ENCODE assay signal across 25 cellular contexts in the genomic region with DNA sequence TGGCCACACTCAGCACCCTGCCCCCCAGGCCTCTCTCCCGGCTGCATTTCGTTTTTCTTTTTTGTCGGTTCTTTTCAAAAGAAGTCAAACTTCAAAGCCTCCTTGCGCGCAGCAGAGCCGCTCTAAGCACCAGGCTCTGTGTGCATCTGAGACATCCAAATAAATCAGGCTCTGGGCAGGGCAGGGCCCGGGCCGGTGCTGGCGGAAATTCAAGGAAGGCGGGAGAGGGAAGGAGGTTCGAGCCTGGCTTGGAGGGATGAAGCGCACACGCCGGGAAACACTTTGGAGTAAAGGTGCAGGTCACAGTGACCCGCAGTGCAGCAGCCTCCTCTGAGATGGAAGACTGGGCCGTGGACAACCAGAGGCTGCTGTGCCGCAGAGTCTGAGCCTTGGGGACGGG. TPM values are rescaled to one million over a fixed set of nuclear protein-coding genes. Genes with fewer than 3 reads are reported as not detected.
"Had no signal": no experiment of that assay in that cellular context is flagged by ENCODE, and none has a peak within 500 bp of the region (broad histone marks: within the 10 kb centered on the region; RNA-seq: fewer than 3 reads in every experiment).

No MANE protein-coding gene starts in this region.

- H3K27ac Mint-ChIP-seq: activated B cell treated with CpG ODN at 0.5 μM for 24 hours; activated CD4-positive, alpha-beta T cell treated with anti-CD3 and anti-CD28 coated beads, Interleukin-2, amount 10 ng/mL, durations not matched to agents 24 days and 14 days; activated CD8-positive, alpha-beta memory T cell treated with anti-CD3 and anti-CD28 coated beads, Interleukin-2, amount 10 ng/mL, durations not matched to agents 7 days and 5 days; activated naive CD4-positive, alpha-beta T cell treated with anti-CD3 and anti-CD28 coated beads, Interleukin-2, amount 50 U/mL, for 24 hours; activated T-cell treated with anti-CD3 and anti-CD28 coated beads, Interleukin-2, amount 50 U/mL, for 24 hours; activated T-helper 1 cell treated with anti-CD3 and anti-CD28 coated beads, Interleukin-12 subunit alpha, Interleukin-12 subunit beta, Interleukin-2, Interleukin-4 antibody, amounts not matched to agents 30 ng/mL and 10 ng/mL and 1 ng/mL, durations not matched to agents 14 hours and 24 hours and 36 hours; T-helper 1 cell treated with Interleukin-12 subunit alpha and Interleukin-12 subunit beta and Interleukin-4 antibody, amounts not matched to agents 30 μg/mL and 1 μg/mL, for 36 hours had no signal

- H3K9me3 Mint-ChIP-seq: activated B cell treated with CpG ODN at 0.5 μM for 24 hours; activated CD4-positive, alpha-beta T cell treated with anti-CD3 and anti-CD28 coated beads, Interleukin-2, amount 10 ng/mL, durations not matched to agents 24 days and 14 days; activated naive CD4-positive, alpha-beta T cell treated with anti-CD3 and anti-CD28 coated beads, Interleukin-2, amount 50 U/mL, for 24 hours; activated T-cell treated with anti-CD3 and anti-CD28 coated beads, Interleukin-2, amount 50 U/mL, for 24 hours; activated T-helper 1 cell treated with anti-CD3 and anti-CD28 coated beads, Interleukin-12 subunit alpha, Interleukin-12 subunit beta, Interleukin-2, Interleukin-4 antibody, amounts not matched to agents 30 ng/mL and 10 ng/mL and 1 ng/mL, durations not matched to agents 14 hours and 24 hours and 36 hours; T-helper 1 cell treated with Interleukin-12 subunit alpha and Interleukin-12 subunit beta and Interleukin-4 antibody, amounts not matched to agents 30 μg/mL and 1 μg/mL, for 36 hours had no signal

- H3K36me3 Mint-ChIP-seq: activated CD8-positive, alpha-beta memory T cell treated with anti-CD3 and anti-CD28 coated beads, Interleukin-2, amount 10 ng/mL, durations not matched to agents 7 days and 5 days; activated naive CD4-positive, alpha-beta T cell treated with anti-CD3 and anti-CD28 coated beads, Interleukin-2, amount 50 U/mL, for 24 hours had no signal

- DNase-seq: activated B cell treated with CpG ODN at 0.5 μM for 24 hours; activated CD4-positive, alpha-beta T cell treated with anti-CD3 and anti-CD28 coated beads for 1 hour; activated CD4-positive, alpha-beta T cell treated with anti-CD3 and anti-CD28 coated beads, Interleukin-2, amount 10 ng/mL, durations not matched to agents 24 days and 14 days; activated CD4-positive, alpha-beta T cell treated with anti-CD3 and anti-CD28 coated beads, Interleukin-2, amount 50 U/mL, for 48 hours; activated CD8-positive, alpha-beta memory T cell treated with anti-CD3 and anti-CD28 coated beads, Interleukin-2, amount 10 ng/mL, durations not matched to agents 7 days and 5 days; activated effector memory CD4-positive, alpha-beta T cell treated with Interleukin-2 at 50 U/mL for 16 hours; activated naive CD4-positive, alpha-beta T cell; activated T-cell treated with anti-CD3 and anti-CD28 coated beads, Interleukin-2, amount 50 U/mL, for 24 hours; aorta; MG63; MV-4-11; NCI-H1092 treated with DMSO at 0.1 percent for 48 hours; NCI-H1417 treated with DMSO at 0.1 percent for 48 hours; NCI-H1694; NCI-H2029; NCI-H2107; NCI-H345; NCI-H510A; NCI-H526 treated with DMSO at 0.1 percent for 48 hours; NCI-H82; SHP77 treated with DMSO at 0.1 percent for 48 hours had no signal

- H3K4me3 ChIP-seq: breast epithelium, MG63 had no signal

- H3K9me3 ChIP-seq: breast epithelium, MG63 had no signal

- H3K4me3 Mint-ChIP-seq: activated B cell treated with CpG ODN at 0.5 μM for 24 hours; activated CD4-positive, alpha-beta T cell treated with anti-CD3 and anti-CD28 coated beads, Interleukin-2, amount 10 ng/mL, durations not matched to agents 24 days and 14 days; activated CD8-positive, alpha-beta memory T cell treated with anti-CD3 and anti-CD28 coated beads, Interleukin-2, amount 10 ng/mL, durations not matched to agents 7 days and 5 days; activated naive CD4-positive, alpha-beta T cell treated with anti-CD3 and anti-CD28 coated beads, Interleukin-2, amount 50 U/mL, for 24 hours; activated T-cell treated with anti-CD3 and anti-CD28 coated beads, Interleukin-2, amount 50 U/mL, for 24 hours; activated T-helper 1 cell treated with anti-CD3 and anti-CD28 coated beads, Interleukin-12 subunit alpha, Interleukin-12 subunit beta, Interleukin-2, Interleukin-4 antibody, amounts not matched to agents 30 ng/mL and 10 ng/mL and 1 ng/mL, durations not matched to agents 14 hours and 24 hours and 36 hours; T-helper 1 cell treated with Interleukin-12 subunit alpha and Interleukin-12 subunit beta and Interleukin-4 antibody, amounts not matched to agents 30 μg/mL and 1 μg/mL, for 36 hours had no signal

- ATAC-seq: activated CD8-positive, alpha-beta memory T cell treated with anti-CD3 and anti-CD28 coated beads, Interleukin-2, amount 10 ng/mL, durations not matched to agents 7 days and 5 days had no signal

- H3K4me1 ChIP-seq: breast epithelium had no signal

- H3K4me1 Mint-ChIP-seq: activated CD4-positive, alpha-beta T cell treated with anti-CD3 and anti-CD28 coated beads, Interleukin-2, amount 10 ng/mL, durations not matched to agents 24 days and 14 days; activated CD8-positive, alpha-beta memory T cell treated with anti-CD3 and anti-CD28 coated beads, Interleukin-2, amount 10 ng/mL, durations not matched to agents 7 days and 5 days; activated naive CD4-positive, alpha-beta T cell treated with anti-CD3 and anti-CD28 coated beads, Interleukin-2, amount 50 U/mL, for 24 hours had no signal

- H3K27ac ChIP-seq: breast epithelium had no signal

- H3K36me3 ChIP-seq: breast epithelium, MG63 had no signal

RNA-seq across cellular contexts. Expression of a gene that starts 5.8 kb away (rescaled TPM):
- total RNA-seq: activated B cell treated with CpG ODN at 0.5 μM for 24 hours; activated CD4-positive, alpha-beta T cell treated with anti-CD3 and anti-CD28 coated beads, Interleukin-2, amount 10 ng/mL, durations not matched to agents 24 days and 14 days; activated CD8-positive, alpha-beta memory T cell treated with anti-CD3 and anti-CD28 coated beads, Interleukin-2, amount 10 ng/mL, durations not matched to agents 7 days and 5 days; activated T-helper 1 cell treated with anti-CD3 and anti-CD28 coated beads, Interleukin-12 subunit alpha, Interleukin-12 subunit beta, Interleukin-2, Interleukin-4 antibody, amounts not matched to agents 30 ng/mL and 10 ng/mL and 1 ng/mL, durations not matched to agents 14 hours and 24 hours and 36 hours had no signal

RNA-seq across cellular contexts. Expression of a gene that starts 42.7 kb away (rescaled TPM):
- total RNA-seq: activated B cell treated with CpG ODN at 0.5 μM for 24 hours; activated CD4-positive, alpha-beta T cell treated with anti-CD3 and anti-CD28 coated beads, Interleukin-2, amount 10 ng/mL, durations not matched to agents 24 days and 14 days; activated CD8-positive, alpha-beta memory T cell treated with anti-CD3 and anti-CD28 coated beads, Interleukin-2, amount 10 ng/mL, durations not matched to agents 7 days and 5 days; activated T-helper 1 cell treated with anti-CD3 and anti-CD28 coated beads, Interleukin-12 subunit alpha, Interleukin-12 subunit beta, Interleukin-2, Interleukin-4 antibody, amounts not matched to agents 30 ng/mL and 10 ng/mL and 1 ng/mL, durations not matched to agents 14 hours and 24 hours and 36 hours; aorta had no signal
